8 cellular contexts compared by ENCODE assay signal in the genomic region with DNA sequence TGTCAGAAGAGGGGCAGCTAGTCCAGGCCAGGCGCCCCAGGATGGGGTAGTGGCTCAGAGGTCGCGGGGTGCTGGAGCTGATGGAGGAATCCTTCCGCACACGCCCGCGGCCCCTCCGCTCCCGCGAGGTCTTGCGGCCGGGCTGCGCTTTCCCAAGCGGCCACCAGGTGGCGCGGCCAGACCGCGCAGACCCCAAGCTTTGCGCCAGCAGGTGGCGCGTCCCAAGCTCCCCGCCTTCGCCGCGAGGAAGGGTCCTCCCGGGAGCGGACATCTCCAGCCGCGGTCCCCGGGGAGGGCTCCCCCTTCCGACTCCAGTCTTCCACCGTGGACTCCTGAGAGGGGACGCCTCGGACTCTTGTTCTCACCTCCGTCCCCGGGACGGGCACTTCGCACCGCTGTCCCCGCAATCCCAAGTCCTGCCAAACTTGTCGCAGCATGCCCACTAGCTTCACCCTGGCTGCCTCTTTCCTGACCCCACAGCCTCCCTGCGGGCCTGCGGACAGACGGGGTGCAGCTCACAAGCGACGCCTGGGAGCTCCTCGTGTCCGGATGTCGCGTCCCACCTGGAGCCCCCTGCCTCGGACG. TPM values are rescaled to one million over a fixed set of nuclear protein-coding genes. Genes with fewer than 3 reads are reported as not detected.
DNase-seq lines count a peak whose midpoint lies in the region; ATAC-seq and TF ChIP-seq lines count a peak whose summit lies in the region.

No MANE protein-coding gene starts in this region.

- peak; percentile 100 for TF ChIP-seq CTCF in psoas muscle (IDR thresholded peaks at IDR 0.05)

- peaks cover 5% of the 10 kb centered on the region for H3K4me1 ChIP-seq in psoas muscle

- WGBS in psoas muscle, 3 donors = 1% methylated on average over 33 to 52 of the region's 52 CpGs

- H3K4me3 Mint-ChIP-seq in IgD-negative memory B cell = peak overlapping the region in 3 of 4 donors; percentile 72 to 83 (median 72)
- H3K4me3 Mint-ChIP-seq in activated naive CD8-positive, alpha-beta T cell treated with anti-CD3 and anti-CD28 coated beads, Interleukin-2, amount 50 U/mL, for 24 hours = peak overlapping the region; percentile 68

- peaks cover 3% of the 10 kb centered on the region for H3K36me3 Mint-ChIP-seq in IgD-negative memory B cell
- H3K36me3 Mint-ChIP-seq in activated naive CD8-positive, alpha-beta T cell treated with anti-CD3 and anti-CD28 coated beads, Interleukin-2, amount 50 U/mL, for 24 hours (ENCODE audit: low read depth) = no peaks in the 10 kb centered on the region

- intact Hi-C loops in left cardiac atrium (cut with DNase I) (loop anchor here (5.0 to 10.0 kb wide), 5 partner anchors 106 to 1241 kb away; no protein-coding TSS in a partner anchor), psoas muscle (cut with DNase I) (loop anchor here (2.0 to 10.0 kb wide), 4 partner anchors 104 to 1028 kb away; no protein-coding TSS in a partner anchor)

- peak overlapping the region; percentile 55 for H3K4me3 ChIP-seq in psoas muscle

- no peaks in the 10 kb centered on the region for H3K9me3 ChIP-seq in psoas muscle

- no peak overlapping the region for H3K27ac ChIP-seq in psoas muscle

- H3K27ac Mint-ChIP-seq in IgD-negative memory B cell = no peak overlapping the region
- no peak overlapping the region for H3K27ac Mint-ChIP-seq in activated naive CD8-positive, alpha-beta T cell treated with anti-CD3 and anti-CD28 coated beads, Interleukin-2, amount 50 U/mL, for 24 hours

- no peaks in the 10 kb centered on the region for H3K36me3 ChIP-seq in psoas muscle (ENCODE audit: insufficient read depth in 1 of 2, low read depth in 1 of 2)

- peaks cover 0 to 4% (median 3%) of the 10 kb centered on the region in 3 donors for H3K4me1 Mint-ChIP-seq in IgD-negative memory B cell
- H3K4me1 Mint-ChIP-seq in activated naive CD8-positive, alpha-beta T cell treated with anti-CD3 and anti-CD28 coated beads, Interleukin-2, amount 50 U/mL, for 24 hours = peaks cover 8% of the 10 kb centered on the region

- DNase-seq in DMS153 (lab: John Stamatoyannopoulos, UW) = peak; percentile 40
- DNase-seq in SKM-1 treated with dmso at 0.1 percent for 144 hours (lab: John Stamatoyannopoulos, UW; ENCODE audit: unreplicated experiment) = peak; percentile 73
- peak; percentile 79 for DNase-seq in activated naive CD8-positive, alpha-beta T cell treated with anti-CD3 and anti-CD28 coated beads, Interleukin-2, amount 50 U/mL, for 24 hours
- peak; percentile 68 for DNase-seq in left cardiac atrium
- DNase-seq in psoas muscle = peak; percentile 66 to 84
- peak; percentile 62 for DNase-seq in ureter (ENCODE audit: low spot score)

- H3K9me3 Mint-ChIP-seq in IgD-negative memory B cell = peaks cover 0 to 7% (median 6%) of the 10 kb centered on the region in 3 donors
- peaks cover 15% of the 10 kb centered on the region for H3K9me3 Mint-ChIP-seq in activated naive CD8-positive, alpha-beta T cell treated with anti-CD3 and anti-CD28 coated beads, Interleukin-2, amount 50 U/mL, for 24 hours

- ATAC-seq in GM21515 (IDR thresholded peaks at IDR 0.05; ENCODE audit: unreplicated experiment) (peak; percentile 87), left cardiac atrium (peak; percentile 88), psoas muscle (peak; percentile 88 to 98 (median 91))
- peak; percentile 83 for ATAC-seq in activated naive CD8-positive, alpha-beta T cell treated with anti-CD3 and anti-CD28 coated beads, Interleukin-2, amount 50 U/mL, for 24 hours

- peaks cover 26% of the 10 kb centered on the region for H3K27me3 Mint-ChIP-seq in IgD-negative memory B cell
- H3K27me3 Mint-ChIP-seq in activated naive CD8-positive, alpha-beta T cell treated with anti-CD3 and anti-CD28 coated beads, Interleukin-2, amount 50 U/mL, for 24 hours = peaks cover 37% of the 10 kb centered on the region

- peaks cover 0 to 51% (median 18%) of the 10 kb centered on the region in 3 donors for H3K27me3 ChIP-seq in psoas muscle (ENCODE audit: insufficient read depth in 3 of 3, low read length in 2 of 3)

RNA-seq across cellular contexts. Expression of gene KCNK18, which starts 19.4 kb away (rescaled TPM):
- polyA plus RNA-seq in IgD-negative memory B cell (not detected), psoas muscle (not detected)
- total RNA-seq in left cardiac atrium (not detected), psoas muscle (not detected), ureter (not detected)

RNA-seq across cellular contexts. Expression of gene SLC18A2, which starts 24.2 kb away (rescaled TPM):
- 0.19 TPM for polyA plus RNA-seq in IgD-negative memory B cell
- total RNA-seq in left cardiac atrium = under 1 TPM; 0.13 to 0.47 TPM
- total RNA-seq in psoas muscle = under 1 TPM; 0.06 to 0.27 (median 0.19) TPM
- polyA plus RNA-seq in psoas muscle = under 1 TPM; 0.01 to 0.10 (median 0.05) TPM
- 2.1 TPM for total RNA-seq in ureter
